Comparison of ENCODE assay signal across 23 cellular contexts in the genomic region with DNA sequence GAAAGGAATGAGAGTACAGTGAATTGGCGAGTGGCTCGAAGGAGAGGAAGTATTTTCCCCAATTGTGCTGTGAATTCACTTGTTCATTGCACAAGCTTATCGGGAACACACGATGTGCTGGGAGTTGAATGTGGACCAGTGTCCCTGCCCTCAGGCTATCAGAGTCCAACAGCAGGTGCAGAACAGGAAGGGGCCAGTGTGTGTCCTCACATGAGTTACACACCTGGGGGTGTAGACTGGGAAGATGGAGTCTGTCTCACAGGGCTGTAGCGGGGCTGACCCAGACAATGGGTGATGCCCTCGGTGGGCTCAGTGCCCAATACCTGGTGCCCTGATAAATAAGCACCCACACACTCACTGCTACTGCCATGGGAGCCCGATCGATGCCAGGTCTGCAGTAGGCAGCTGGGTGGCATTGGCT. TPM values are rescaled to one million over a fixed set of nuclear protein-coding genes. Genes with fewer than 3 reads are reported as not detected.
DNase-seq lines count a peak whose midpoint lies in the region; ATAC-seq, FAIRE-seq and TF ChIP-seq lines count a peak whose summit lies in the region.
"Had no signal": no experiment of that assay in that cellular context is flagged by ENCODE, and none has a peak within 500 bp of the region (broad histone marks: within the 10 kb centered on the region; RNA-seq: fewer than 3 reads in every experiment).

No MANE protein-coding gene starts in this region.

- no peaks in the 10 kb centered on the region for H3F3A ChIP-seq in GM23338 (replicated peaks; ENCODE audit: low read depth)

- H3K9me3 Mint-ChIP-seq in GM23338: no peaks in the 10 kb centered on the region; the same call in 1 of the 3 replicates
- H3K9me3 Mint-ChIP-seq in activated naive CD4-positive, alpha-beta T cell treated with anti-CD3 and anti-CD28 coated beads for 36 hours: no peaks in the 10 kb centered on the region
- H3K9me3 Mint-ChIP-seq: activated CD4-positive, alpha-beta T cell treated with anti-CD3 and anti-CD28 coated beads, Interleukin-2, amount 10 ng/mL, durations not matched to agents 24 days and 14 days; activated T-cell treated with anti-CD3 and anti-CD28 coated beads, Interleukin-2, amount 50 U/mL, for 24 hours; stimulated activated naive CD8-positive, alpha-beta T cell treated with anti-CD3 and anti-CD28 coated beads, Interleukin-15, Interleukin-2, amounts not matched to agents 100 ng/mL and 50 ng/mL, for 24 hours had no signal

- H3K9me3 ChIP-seq in left ventricle myocardium inferior (replicated peaks): no peaks in the 10 kb centered on the region
- H3K9me3 ChIP-seq: A549, body of pancreas, lower lobe of right lung, prostate gland, SJCRH30, tibial artery had no signal

- H3K27ac ChIP-seq in left ventricle myocardium inferior (replicated peaks): peak overlapping the region; percentile 21
- H3K27ac ChIP-seq in GM23338 (ENCODE audit: low read depth): no peak overlapping the region
- H3K27ac ChIP-seq: A549, lower lobe of right lung, prostate gland, SJCRH30, tibial artery had no signal

- H3K9me2 ChIP-seq in GM23338 (ENCODE audit: insufficient read depth): no peaks in the 10 kb centered on the region; the same call in 1 of the 2 replicates

- no peak overlapping the region for H3K27ac Mint-ChIP-seq in GM23338
- no peak overlapping the region for H3K27ac Mint-ChIP-seq in activated naive CD4-positive, alpha-beta T cell treated with anti-CD3 and anti-CD28 coated beads for 36 hours
- H3K27ac Mint-ChIP-seq: activated CD4-positive, alpha-beta T cell treated with anti-CD3 and anti-CD28 coated beads, Interleukin-2, amount 10 ng/mL, durations not matched to agents 24 days and 14 days; activated T-cell treated with anti-CD3 and anti-CD28 coated beads, Interleukin-2, amount 50 U/mL, for 24 hours; CD8-positive, alpha-beta memory T cell; stimulated activated naive CD8-positive, alpha-beta T cell treated with anti-CD3 and anti-CD28 coated beads, Interleukin-15, Interleukin-2, amounts not matched to agents 100 ng/mL and 50 ng/mL, for 24 hours had no signal

- no peak overlapping the region for H3K4me3 Mint-ChIP-seq in GM23338
- no peak overlapping the region for H3K4me3 Mint-ChIP-seq in activated naive CD4-positive, alpha-beta T cell treated with anti-CD3 and anti-CD28 coated beads for 36 hours
- H3K4me3 Mint-ChIP-seq: activated CD4-positive, alpha-beta T cell treated with anti-CD3 and anti-CD28 coated beads, Interleukin-2, amount 10 ng/mL, durations not matched to agents 24 days and 14 days; activated T-cell treated with anti-CD3 and anti-CD28 coated beads, Interleukin-2, amount 50 U/mL, for 24 hours; CD8-positive, alpha-beta memory T cell; stimulated activated naive CD8-positive, alpha-beta T cell treated with anti-CD3 and anti-CD28 coated beads, Interleukin-15, Interleukin-2, amounts not matched to agents 100 ng/mL and 50 ng/mL, for 24 hours had no signal

- DNase-seq in GM12891 (ENCODE audit: insufficient read length, low spot score) (no peak), RPMI8226 (peak; percentile 53), left ventricle myocardium inferior (no peak), posterior vena cava (ENCODE audit: low spot score) (peak; percentile 69), NCI-H774 (lab: John Stamatoyannopoulos, UW) (no peak), D341Med (ENCODE audit: low spot score) (no peak), GM23338 (ENCODE audit: low spot score) (no peak)
- no peak for DNase-seq in activated naive CD4-positive, alpha-beta T cell treated with anti-CD3 and anti-CD28 coated beads for 36 hours
- DNase-seq: activated CD4-positive, alpha-beta T cell treated with anti-CD3 and anti-CD28 coated beads, Interleukin-2, amount 10 ng/mL, durations not matched to agents 24 days and 14 days; activated T-cell treated with anti-CD3 and anti-CD28 coated beads, Interleukin-2, amount 50 U/mL, for 24 hours; AML-193; body of pancreas; CD8-positive, alpha-beta memory T cell; DMS153; kidney; lower lobe of right lung; NCI-H1694; SJCRH30 had no signal

- peaks cover 5% of the 10 kb centered on the region; the same call in 2 of the 3 replicates for H3K4me1 Mint-ChIP-seq in GM23338
- peaks cover under 1% of the 10 kb centered on the region for H3K4me1 Mint-ChIP-seq in activated naive CD4-positive, alpha-beta T cell treated with anti-CD3 and anti-CD28 coated beads for 36 hours (ENCODE audit: low read depth)

- TF ChIP-seq CTCF in left ventricle myocardium inferior (IDR thresholded peaks at IDR 0.05; ENCODE audit: borderline replicate concordance): no peak
- no peak for TF ChIP-seq CTCF in GM23338 (conservative IDR thresholded peaks at IDR 0.05; ENCODE audit: low read depth in 2 of 2)

- H4K20me1 ChIP-seq in GM23338 (replicated peaks; ENCODE audit: insufficient read depth): no peaks in the 10 kb centered on the region; the same call in 1 of the 2 replicates

- H3K27me3 ChIP-seq in left ventricle myocardium inferior (ENCODE audit: low read depth): no peaks in the 10 kb centered on the region
- no peaks in the 10 kb centered on the region for H3K27me3 ChIP-seq in GM23338 (ENCODE audit: insufficient read depth)
- H3K27me3 ChIP-seq: body of pancreas, SJCRH30, tibial artery had no signal

- peaks cover 26% of the 10 kb centered on the region for H3K36me3 Mint-ChIP-seq in GM23338 (ENCODE audit: low read depth)
- peaks cover 10% of the 10 kb centered on the region for H3K36me3 Mint-ChIP-seq in activated naive CD4-positive, alpha-beta T cell treated with anti-CD3 and anti-CD28 coated beads for 36 hours (ENCODE audit: low read depth)

- H3K4me1 ChIP-seq in left ventricle myocardium inferior (peaks cover 37% of the 10 kb centered on the region), GM23338 (ENCODE audit: insufficient read depth) (no peaks in the 10 kb centered on the region)
- H3K4me1 ChIP-seq: A549, prostate gland, SJCRH30, tibial artery had no signal

- ATAC-seq in GM23338: no peak
- ATAC-seq: A549, body of pancreas had no signal

- H3K36me3 ChIP-seq in left ventricle myocardium inferior: no peaks in the 10 kb centered on the region
- H3K36me3 ChIP-seq in GM23338 (ENCODE audit: insufficient read depth): 0 out of 2 replicates have a peak, but pooled peaks cover 4% of the 10 kb centered on the region
- H3K36me3 ChIP-seq: prostate gland, SJCRH30 had no signal

- CTCF ChIA-PET in activated naive CD4-positive, alpha-beta T cell treated with anti-CD3 and anti-CD28 coated beads for 36 hours (lab: Charles Lee): no interaction called here

- H3K4me3 ChIP-seq in left ventricle myocardium inferior: no peak overlapping the region
- no peak overlapping the region for H3K4me3 ChIP-seq in GM23338
- H3K4me3 ChIP-seq: A549, body of pancreas, lower lobe of right lung, prostate gland, SJCRH30, tibial artery had no signal

- no peak for TF ChIP-seq POLR2A in GM12891 (IDR thresholded peaks at IDR 0.05; ENCODE audit: low read depth, low read length)

- H3K4me2 ChIP-seq in GM23338: no peak overlapping the region
- H3K4me2 ChIP-seq: A549 had no signal

- 0 out of 2 replicates have a peak, but pooled peaks cover 3% of the 10 kb centered on the region for H3K79me2 ChIP-seq in GM23338 (replicated peaks; ENCODE audit: insufficient read depth)

- intact Hi-C loops in left ventricle myocardium inferior (cut with micrococcal nuclease) (no loop called here), posterior vena cava (cut with DNase I) (no loop called here)
- intact Hi-C loops in activated naive CD4-positive, alpha-beta T cell treated with anti-CD3 and anti-CD28 coated beads for 36 hours (cut with micrococcal nuclease): no loop called here

- H2AFZ ChIP-seq in GM23338: no peak overlapping the region

- H3K27me3 Mint-ChIP-seq in GM23338 (ENCODE audit: insufficient read depth, low read depth, poor library complexity): peaks cover 2% of the 10 kb centered on the region
- H3K27me3 Mint-ChIP-seq in activated naive CD4-positive, alpha-beta T cell treated with anti-CD3 and anti-CD28 coated beads for 36 hours (ENCODE audit: low read depth): no peaks in the 10 kb centered on the region
- H3K27me3 Mint-ChIP-seq: activated CD4-positive, alpha-beta T cell treated with anti-CD3 and anti-CD28 coated beads, Interleukin-2, amount 10 ng/mL, durations not matched to agents 24 days and 14 days; activated T-cell treated with anti-CD3 and anti-CD28 coated beads, Interleukin-2, amount 50 U/mL, for 24 hours; CD8-positive, alpha-beta memory T cell; stimulated activated naive CD8-positive, alpha-beta T cell treated with anti-CD3 and anti-CD28 coated beads, Interleukin-15, Interleukin-2, amounts not matched to agents 100 ng/mL and 50 ng/mL, for 24 hours had no signal

- FAIRE-seq in GM12891 (lab: Jason Lieb, UNC): peak; percentile 28
- FAIRE-seq: A549, H1 had no signal

TF ChIP-seq in GM12891, 5 proteins besides CTCF, POLR2A, EP300 and RAD21:
- no peak for TF ChIP-seq PAX5 (IDR thresholded peaks at IDR 0.05; ENCODE audit: insufficient read depth, low read length, severe bottlenecking)
- TF ChIP-seq SPI1 (IDR thresholded peaks at IDR 0.05; ENCODE audit: low read depth, low read length): no peak
- no peak for TF ChIP-seq TAF1 (IDR thresholded peaks at IDR 0.05; ENCODE audit: low read depth, low read length)
- TF ChIP-seq POLR2AphosphoS5 (IDR thresholded peaks at IDR 0.05; ENCODE audit: low read depth, low read length): no peak
- no peak for TF ChIP-seq POU2F2 (IDR thresholded peaks at IDR 0.05; ENCODE audit: low read depth, low read length)
TF ChIP-seq in GM12891: peak in this region for 0.

TF ChIP-seq in GM23338, 12 proteins besides CTCF, POLR2A, EP300 and RAD21:
- TF ChIP-seq NANOG (IDR thresholded peaks at IDR 0.05; ENCODE audit: borderline replicate concordance) (no peak), EZH2 (IDR thresholded peaks at IDR 0.05; ENCODE audit: low read depth, unreplicated experiment) (no peak), EZH2phosphoT487 (IDR thresholded peaks at IDR 0.05; ENCODE audit: unreplicated experiment) (no peak), STAT1 (IDR thresholded peaks at IDR 0.05; ENCODE audit: unreplicated experiment) (no peak)

RNA-seq across cellular contexts. Expression of gene DUSP22, which starts 14.4 kb away (rescaled TPM):
- 90.4 TPM for polyA plus RNA-seq in GM12891 (2012; ENCODE audit: low read depth, missing spikeins)
- total RNA-seq in left ventricle myocardium inferior (48.0 TPM), posterior vena cava (10 to 100 TPM; 45.7 to 51.8 TPM)
- 31.0 and 36.8 TPM in 2 replicates for total RNA-seq in GM23338 (2014; rRNA removed; shearing (Covaris generic))
- polyA plus RNA-seq in GM23338 (2016; fragmentation: Nextera tagmentation; extraction: Ambion mirVana): 11.2 and 12.8 TPM in 2 replicates
- 10 to 100 TPM; 44.6 to 46.9 TPM for total RNA-seq in activated naive CD4-positive, alpha-beta T cell treated with anti-CD3 and anti-CD28 coated beads for 36 hours

Comparison
In these comparisons a context has a peak if more than half of its experiments do, and no peak if none do; other contexts are left out.
1. DNase-seq: peak in RPMI8226 (single experiment) and posterior vena cava (single experiment); none in GM12891 (single experiment), left ventricle myocardium inferior (single experiment), NCI-H774 (single experiment), D341Med (single experiment), GM23338 (single experiment) and activated naive CD4-positive, alpha-beta T cell treated with anti-CD3 and anti-CD28 coated beads for 36 hours (single experiment).